In the genomic region with DNA sequence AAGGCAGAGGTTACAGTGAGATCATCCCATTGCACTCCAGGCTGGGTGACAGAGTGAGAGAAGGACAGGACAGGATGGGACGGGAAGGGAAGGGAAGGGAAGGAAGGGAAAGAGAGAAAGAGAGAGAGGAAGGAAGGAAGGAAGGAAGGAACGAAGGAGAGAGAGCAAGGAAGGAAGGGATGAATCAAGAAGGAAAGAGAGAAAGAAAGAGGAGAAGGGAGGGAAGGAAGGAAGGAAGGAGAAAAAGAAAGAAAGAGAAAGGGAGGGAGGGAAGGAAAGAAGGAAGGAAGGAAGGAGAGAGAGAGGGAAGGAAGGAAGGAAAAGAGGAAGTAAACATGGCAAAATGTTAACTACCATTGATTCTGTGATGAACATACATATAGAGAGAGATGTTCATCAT, we compare ENCODE assay signal across 30 cellular contexts.
"Had no signal": no experiment of that assay in that cellular context is flagged by ENCODE, and none has a peak within 500 bp of the region (broad histone marks: within the 10 kb centered on the region; RNA-seq: fewer than 3 reads in every experiment).

No MANE protein-coding gene starts in this region.

- H3K36me3 ChIP-seq: colonic mucosa, neural progenitor cell, right lobe of liver, upper lobe of right lung, uterus had no signal

- H3K4me3 ChIP-seq: colonic mucosa, esophagus squamous epithelium, heart right ventricle, lung, mucosa of descending colon, neural progenitor cell, right lobe of liver, thoracic aorta, tibial nerve, upper lobe of right lung, uterus had no signal

- H3K4me3 Mint-ChIP-seq: dendritic cell treated with granulocyte-macrophage colony-stimulating factor and Interleukin-4, amounts not matched to agents 40 ng/mL and 50 ng/mL, for 4 days; mesothelial cell of epicardium; nephron; neural progenitor cell had no signal

- H3K27me3 ChIP-seq: colonic mucosa, esophagus squamous epithelium, heart right ventricle, neural progenitor cell, right lobe of liver, tibial nerve, upper lobe of right lung, uterus had no signal

- DNase-seq: colonic mucosa; effector memory CD4-positive, alpha-beta T cell; erythroblast; esophagus squamous epithelium; foreskin melanocyte; glutamatergic neuron; heart right ventricle; hypothalamus; mesenchymal stem cell; mucosa of descending colon; naive thymus-derived CD4-positive, alpha-beta T cell; right lobe of liver; small intestine; stimulated activated CD4-positive, alpha-beta T cell treated with anti-CD3 and anti-CD28 coated beads, Interleukin-12 subunit alpha, Interleukin-12 subunit beta, amount 100 ng/mL, for 4 hours; stimulated activated CD4-positive, alpha-beta T cell treated with anti-CD3 and anti-CD28 coated beads, Interleukin-1b, Interleukin-23, amount 100 ng/mL, for 48 hours; stimulated activated CD4-positive, alpha-beta T cell treated with anti-CD3 and anti-CD28 coated beads, Interleukin-4, amount 100 ng/mL, for 1 hour; stimulated activated CD8-positive, alpha-beta memory T cell treated with anti-CD3 and anti-CD28 coated beads, Interleukin-4, amount 100 ng/mL, for 48 hours; stimulated activated naive CD4-positive, alpha-beta T cell treated with Interleukin-2 at 50 U/mL for 16 hours; upper lobe of right lung; uterus had no signal

- H3K9me3 ChIP-seq: colonic mucosa, esophagus squamous epithelium, heart right ventricle, mucosa of descending colon, right lobe of liver, thoracic aorta, tibial nerve, upper lobe of right lung, uterus had no signal

- H3K27ac Mint-ChIP-seq: dendritic cell treated with granulocyte-macrophage colony-stimulating factor and Interleukin-4, amounts not matched to agents 40 ng/mL and 50 ng/mL, for 4 days; mesothelial cell of epicardium; nephron; neural progenitor cell; progenitor cell of endocrine pancreas had no signal

- H3K27me3 Mint-ChIP-seq: dendritic cell treated with granulocyte-macrophage colony-stimulating factor and Interleukin-4, amounts not matched to agents 40 ng/mL and 50 ng/mL, for 4 days; naive thymus-derived CD4-positive, alpha-beta T cell; progenitor cell of endocrine pancreas had no signal

- H3K4me1 ChIP-seq: colonic mucosa, esophagus squamous epithelium, parathyroid adenoma, right lobe of liver, upper lobe of right lung, uterus had no signal

- H3K27ac ChIP-seq: colonic mucosa, esophagus squamous epithelium, heart right ventricle, neural progenitor cell, parathyroid adenoma, right lobe of liver, thoracic aorta, tibial nerve, upper lobe of right lung, uterus had no signal

- H3K4me1 Mint-ChIP-seq: mesothelial cell of epicardium, nephron, neural progenitor cell had no signal

- ATAC-seq: heart right ventricle; left lobe of liver; mucosa of descending colon; naive thymus-derived CD4-positive, alpha-beta T cell; right lobe of liver; upper lobe of right lung had no signal
